Comparison of ENCODE assay signal across 9 cellular contexts in genomic region chr4:48093949-48094550, GRCh38. TPM values are rescaled to one million over a fixed set of nuclear protein-coding genes. Genes with fewer than 3 reads are reported as not detected.
A peak's percentile ranks its signal among the peaks of the same experiment; 100 is the strongest.
DNase-seq lines count a peak whose midpoint lies in the region; ATAC-seq and TF ChIP-seq lines count a peak whose summit lies in the region.
"Had no signal": no experiment of that assay in that cellular context is flagged by ENCODE, and none has a peak within 500 bp of the region (broad histone marks: within the 10 kb centered on the region; RNA-seq: fewer than 3 reads in every experiment).

No MANE protein-coding gene starts in this region.

- dilution Hi-C loops in IMR-90 (cut with HindIII; ENCODE audit: low sequenced_read_pairs, unreplicated experiment): no loop called here

- TF ChIP-seq RAD21 in IMR-90 (IDR thresholded peaks at IDR 0.05; ENCODE audit: low read length): no peak

- H3K23ac ChIP-seq in IMR-90 (ENCODE audit: low read depth, low read length): no peak overlapping the region

- no peak overlapping the region for H3K56ac ChIP-seq in IMR-90 (ENCODE audit: extremely low read depth, insufficient read depth, low read length)

- DNase-seq in ACHN (peak; percentile 49), IMR-90 (peak; percentile 7), adrenal gland (peak in 6 of 7 donors; percentile 44 to 70 (median 58)), mucosa of descending colon (peak; percentile 45 to 49 (median 46)), NCI-H2107 (lab: John Stamatoyannopoulos, UW) (no peak), D341Med (ENCODE audit: low spot score) (no peak)

- H2BK5ac ChIP-seq in IMR-90 (ENCODE audit: low read depth, low read length, poor library complexity, severe bottlenecking): no peak overlapping the region

- ATAC-seq in IMR-90 (ENCODE audit: low read depth): no peak
- peak; percentile 99 for ATAC-seq in mucosa of descending colon
- no peak for ATAC-seq in HG03135 (IDR thresholded peaks at IDR 0.05; ENCODE audit: unreplicated experiment)
- no peak for ATAC-seq in HG02970 (IDR thresholded peaks at IDR 0.05; ENCODE audit: low FRiP score, unreplicated experiment)

- POLR2A ChIA-PET in IMR-90 (lab: Charles Lee; ENCODE audit: unreplicated experiment): no interaction called here

- no peak overlapping the region for H2BK15ac ChIP-seq in IMR-90 (ENCODE audit: low read depth, low read length)

- H3K9me3 ChIP-seq in IMR-90 (ENCODE audit: control insufficient read depth, insufficient read depth, low read length) (no peaks in the 10 kb centered on the region), adrenal gland (replicated peaks in 1 of 3) (no peaks in the 10 kb centered on the region), mucosa of descending colon (no peaks in the 10 kb centered on the region)
- H3K9me3 ChIP-seq: Caco-2 had no signal

- H3K27ac ChIP-seq in IMR-90 (ENCODE audit: insufficient read depth, low read length) (no peak overlapping the region), adrenal gland (no peak overlapping the region)

- peaks cover 14% of the 10 kb centered on the region for H3K27me3 ChIP-seq in IMR-90 (ENCODE audit: control insufficient read depth, insufficient read depth, low read length)
- no peaks in the 10 kb centered on the region for H3K27me3 ChIP-seq in adrenal gland

- in situ Hi-C loops in ACHN (cut with HindIII; ENCODE audit: low pct_ligation_motif_present, low pct_unique_long_range_greater_than_20kb, low sequenced_read_pairs) (no loop called here), IMR-90 (cut with MboI; ENCODE audit: low sequenced_read_pairs) (no loop called here)

- no peak overlapping the region for H4K8ac ChIP-seq in IMR-90 (ENCODE audit: low read depth in 2 of 2, low read length in 2 of 2)

- H3K9me1 ChIP-seq in IMR-90 (ENCODE audit: insufficient read depth, low read length): no peaks in the 10 kb centered on the region

- intact Hi-C loops in IMR-90 (cut with micrococcal nuclease) (no loop called here), adrenal gland (cut with DNase I) (no loop called here), mucosa of descending colon (cut with DNase I, micrococcal nuclease) (no loop called here)

- H4K5ac ChIP-seq in IMR-90 (ENCODE audit: low read depth, low read length): no peak overlapping the region

- H2AFZ ChIP-seq in IMR-90 (replicated peaks; ENCODE audit: low read length, poor library complexity): no peak overlapping the region

- H3K18ac ChIP-seq in IMR-90 (ENCODE audit: low read depth, low read length): no peak overlapping the region

- CTCF ChIA-PET in IMR-90 (lab: Yijun Ruan, JAX): interaction anchor here (1.1 kb wide), 1 partner anchor 187 kb away, joined by 3 read pairs; no protein-coding TSS in a partner anchor

- H3K4ac ChIP-seq in IMR-90 (ENCODE audit: low read depth, low read length): no peak overlapping the region

- H4K91ac ChIP-seq in IMR-90 (ENCODE audit: insufficient read depth, low read depth, low read length): no peak overlapping the region

- no peak overlapping the region for H2BK20ac ChIP-seq in IMR-90 (ENCODE audit: low read depth, low read length)

- BruUV-seq in IMR-90 (replicated peaks; lab: Mats Ljungman, UMichigan): no TSS peak

- H3K36me3 ChIP-seq in IMR-90 (ENCODE audit: control insufficient read depth, insufficient read depth, low read length) (no peaks in the 10 kb centered on the region), adrenal gland (replicated peaks in 1 of 2) (no peaks in the 10 kb centered on the region), mucosa of descending colon (ENCODE audit: low read depth) (no peaks in the 10 kb centered on the region)

- H3K4me2 ChIP-seq in IMR-90 (ENCODE audit: low read depth, low read length): no peak overlapping the region

- TF ChIP-seq POLR2A in IMR-90 (IDR thresholded peaks at IDR 0.05; ENCODE audit: low read depth, low read length): no peak
- no peak for TF ChIP-seq POLR2A in adrenal gland (IDR thresholded peaks at IDR 0.05)

- WGBS in IMR-90 (ENCODE audit: extremely low coverage in 2 of 2, insufficient read length in 1 of 2), 2 experiments: no CpG with 5 or more reads among the region's 3 CpGs
- 25 to 35% (median 30%) methylated on average over 3 of the region's 3 CpGs for WGBS in adrenal gland, 4 donors

- no peaks in the 10 kb centered on the region for H3K4me1 ChIP-seq in IMR-90 (ENCODE audit: control insufficient read depth, insufficient read depth, low read length)
- H3K4me1 ChIP-seq in adrenal gland (replicated peaks in 1 of 2): no peaks in the 10 kb centered on the region
- no peaks in the 10 kb centered on the region for H3K4me1 ChIP-seq in mucosa of descending colon (ENCODE audit: low read depth)

- H2AK5ac ChIP-seq in IMR-90 (ENCODE audit: low read depth, low read length): no peak overlapping the region

- TF ChIP-seq CTCF in IMR-90 (conservative IDR thresholded peaks at IDR 0.05; ENCODE audit: low read depth, low read length) (no peak), adrenal gland (IDR thresholded peaks at IDR 0.05) (no peak), mucosa of descending colon (IDR thresholded peaks at IDR 0.05) (no peak)

- H3K14ac ChIP-seq in IMR-90 (replicated peaks; ENCODE audit: low read depth, low read length): no peak overlapping the region

- H2AK9ac ChIP-seq in IMR-90 (replicated peaks; ENCODE audit: low read depth, low read length, poor library complexity): no peak overlapping the region

- no peaks in the 10 kb centered on the region for H3K79me1 ChIP-seq in IMR-90 (ENCODE audit: low read depth in 1 of 2, low read length in 2 of 2)

- no peak overlapping the region for H3K9ac ChIP-seq in IMR-90 (ENCODE audit: low read depth, low read length)

- H4K20me1 ChIP-seq in IMR-90 (ENCODE audit: insufficient read depth, low read length): no peaks in the 10 kb centered on the region

- H3K4me3 ChIP-seq in IMR-90 (ENCODE audit: insufficient read depth, low read depth, low read length) (no peak overlapping the region), adrenal gland (no peak overlapping the region), mucosa of descending colon (no peak overlapping the region)

- H2BK120ac ChIP-seq in IMR-90 (ENCODE audit: low read depth, low read length): no peak overlapping the region

TF ChIP-seq in IMR-90, 13 proteins besides CTCF, POLR2A, EP300 and RAD21:
- TF ChIP-seq CHD1 (IDR thresholded peaks at IDR 0.05; ENCODE audit: low read depth, low read length) (no peak), ELK1 (IDR thresholded peaks at IDR 0.05; ENCODE audit: borderline replicate concordance, low read depth, low read length) (no peak), FOS (IDR thresholded peaks at IDR 0.05; ENCODE audit: low read depth, low read length) (no peak), USF2 (IDR thresholded peaks at IDR 0.05; ENCODE audit: low read depth, low read length) (no peak), MAZ (IDR thresholded peaks at IDR 0.05; ENCODE audit: borderline replicate concordance, low read depth, low read length) (no peak), MXI1 (IDR thresholded peaks at IDR 0.05; ENCODE audit: borderline replicate concordance, low read depth, low read length) (no peak)

RNA-seq across cellular contexts. Expression of gene TXK, which starts 40.0 kb away (rescaled TPM):
- total RNA-seq in IMR-90 (2012; rRNA removed) (not detected in 2 replicates), adrenal gland (1 to 10 TPM in 5 of 8 donors, under 1 TPM in 3; 0.55 to 4.9 (median 1.8) TPM), mucosa of descending colon (1 to 10 TPM; 1.8 to 3.1 (median 2.4) TPM)
- polyA plus RNA-seq in IMR-90 (2012; rRNA removed) (not detected in 2 replicates), adrenal gland (1 to 10 TPM in 1 of 3 donors, under 1 TPM in 2; 0.72 to 1.9 (median 0.74) TPM)
- not detected in 2 replicates for polyA plus RNA-seq in IMR-90 (2012; cell fraction: cytosol; rRNA removed)
- 0.09 TPM in 1 of 2 replicates, not detected in the other for polyA plus RNA-seq in IMR-90 (2012; cell fraction: nucleus; rRNA removed; ENCODE audit: low replicate concordance)

Comparison
In these comparisons a context has a peak if more than half of its experiments do, and no peak if none do; other contexts are left out.
1. DNase-seq: peak in ACHN (single experiment), IMR-90 (single experiment), adrenal gland (6 of 7) and mucosa of descending colon (3 of 3); none in NCI-H2107 (single experiment) and D341Med (single experiment).